Comparison of ENCODE assay signal across 1 cellular context in the genomic region with DNA sequence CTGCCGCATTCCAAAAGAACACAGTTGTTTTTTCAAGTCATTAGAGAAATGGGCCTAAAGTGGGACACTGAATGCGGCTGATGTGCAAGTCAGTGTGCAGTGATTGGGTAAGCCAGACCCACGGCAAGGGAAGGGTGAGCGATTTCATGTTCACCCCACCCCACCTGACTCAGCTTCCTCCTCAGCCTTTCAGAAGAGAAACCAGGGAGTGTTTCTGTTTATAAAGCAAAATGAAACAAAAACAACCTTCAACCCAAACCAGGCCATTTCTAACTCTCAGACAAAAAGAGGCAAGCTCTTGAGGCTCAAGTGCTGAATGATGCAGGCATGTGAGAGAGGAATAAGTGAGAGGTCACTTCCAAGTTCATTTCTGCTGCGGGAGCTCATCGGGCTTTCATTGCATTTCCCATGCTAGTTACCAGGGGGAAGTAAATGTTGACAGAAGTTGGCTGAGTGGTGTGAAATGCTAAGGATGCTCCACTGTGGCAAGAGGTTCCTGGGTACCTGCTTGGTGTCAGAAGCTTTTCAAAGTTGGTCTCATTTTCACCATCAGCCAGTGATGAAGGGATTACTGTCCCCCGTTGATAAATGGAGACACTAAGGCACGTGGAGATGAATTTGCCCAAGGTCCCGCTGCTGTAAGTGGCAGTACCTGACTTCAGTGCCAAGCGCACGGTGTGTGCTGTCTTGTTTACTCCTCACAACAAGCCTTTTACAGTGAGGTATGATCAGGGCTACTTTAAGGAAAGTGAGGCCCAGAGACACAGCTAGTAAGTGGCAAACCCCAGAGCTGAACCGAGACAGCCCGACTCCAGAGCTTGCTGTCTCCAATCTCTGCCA.
TF ChIP-seq lines count a peak whose summit lies in the region.

No MANE protein-coding gene starts in this region.

TF ChIP-seq in HepG2, 621 proteins besides CTCF, POLR2A, EP300 and RAD21:
- TF ChIP-seq ZNF850 (CRISPR knock-in tag; conservative IDR thresholded peaks at IDR 0.05): no peak
- TF ChIP-seq TFE3 (CRISPR knock-in tag; IDR thresholded peaks at IDR 0.05): no peak
- no peak for TF ChIP-seq FOXO4 (CRISPR knock-in tag; conservative IDR thresholded peaks at IDR 0.05)
- TF ChIP-seq E2F1 (CRISPR knock-in tag; IDR thresholded peaks at IDR 0.05): no peak
- TF ChIP-seq, protein P1, sequence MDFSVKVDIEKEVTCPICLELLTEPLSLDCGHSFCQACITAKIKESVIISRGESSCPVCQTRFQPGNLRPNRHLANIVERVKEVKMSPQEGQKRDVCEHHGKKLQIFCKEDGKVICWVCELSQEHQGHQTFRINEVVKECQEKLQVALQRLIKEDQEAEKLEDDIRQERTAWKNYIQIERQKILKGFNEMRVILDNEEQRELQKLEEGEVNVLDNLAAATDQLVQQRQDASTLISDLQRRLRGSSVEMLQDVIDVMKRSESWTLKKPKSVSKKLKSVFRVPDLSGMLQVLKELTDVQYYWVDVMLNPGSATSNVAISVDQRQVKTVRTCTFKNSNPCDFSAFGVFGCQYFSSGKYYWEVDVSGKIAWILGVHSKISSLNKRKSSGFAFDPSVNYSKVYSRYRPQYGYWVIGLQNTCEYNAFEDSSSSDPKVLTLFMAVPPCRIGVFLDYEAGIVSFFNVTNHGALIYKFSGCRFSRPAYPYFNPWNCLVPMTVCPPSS (IDR thresholded peaks at IDR 0.05): no peak
- no peak for TF ChIP-seq YEATS2 (CRISPR knock-in tag; IDR thresholded peaks at IDR 0.05; ENCODE audit: borderline replicate concordance)
- TF ChIP-seq ZNF276 (CRISPR knock-in tag; IDR thresholded peaks at IDR 0.05; ENCODE audit: low read depth): no peak
- TF ChIP-seq, protein P2, sequence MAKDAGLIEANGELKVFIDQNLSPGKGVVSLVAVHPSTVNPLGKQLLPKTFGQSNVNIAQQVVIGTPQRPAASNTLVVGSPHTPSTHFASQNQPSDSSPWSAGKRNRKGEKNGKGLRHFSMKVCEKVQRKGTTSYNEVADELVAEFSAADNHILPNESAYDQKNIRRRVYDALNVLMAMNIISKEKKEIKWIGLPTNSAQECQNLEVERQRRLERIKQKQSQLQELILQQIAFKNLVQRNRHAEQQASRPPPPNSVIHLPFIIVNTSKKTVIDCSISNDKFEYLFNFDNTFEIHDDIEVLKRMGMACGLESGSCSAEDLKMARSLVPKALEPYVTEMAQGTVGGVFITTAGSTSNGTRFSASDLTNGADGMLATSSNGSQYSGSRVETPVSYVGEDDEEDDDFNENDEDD (CRISPR knock-in tag; IDR thresholded peaks at IDR 0.05; ENCODE audit: borderline replicate concordance): no peak
- TF ChIP-seq, protein P3, sequence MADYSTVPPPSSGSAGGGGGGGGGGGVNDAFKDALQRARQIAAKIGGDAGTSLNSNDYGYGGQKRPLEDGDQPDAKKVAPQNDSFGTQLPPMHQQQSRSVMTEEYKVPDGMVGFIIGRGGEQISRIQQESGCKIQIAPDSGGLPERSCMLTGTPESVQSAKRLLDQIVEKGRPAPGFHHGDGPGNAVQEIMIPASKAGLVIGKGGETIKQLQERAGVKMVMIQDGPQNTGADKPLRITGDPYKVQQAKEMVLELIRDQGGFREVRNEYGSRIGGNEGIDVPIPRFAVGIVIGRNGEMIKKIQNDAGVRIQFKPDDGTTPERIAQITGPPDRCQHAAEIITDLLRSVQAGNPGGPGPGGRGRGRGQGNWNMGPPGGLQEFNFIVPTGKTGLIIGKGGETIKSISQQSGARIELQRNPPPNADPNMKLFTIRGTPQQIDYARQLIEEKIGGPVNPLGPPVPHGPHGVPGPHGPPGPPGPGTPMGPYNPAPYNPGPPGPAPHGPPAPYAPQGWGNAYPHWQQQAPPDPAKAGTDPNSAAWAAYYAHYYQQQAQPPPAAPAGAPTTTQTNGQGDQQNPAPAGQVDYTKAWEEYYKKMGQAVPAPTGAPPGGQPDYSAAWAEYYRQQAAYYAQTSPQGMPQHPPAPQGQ (CRISPR knock-in tag; IDR thresholded peaks at IDR 0.05; ENCODE audit: borderline replicate concordance): no peak
- TF ChIP-seq JDP2 (CRISPR knock-in tag; IDR thresholded peaks at IDR 0.05; ENCODE audit: borderline replicate concordance): no peak
- TF ChIP-seq THAP11 (CRISPR knock-in tag; IDR thresholded peaks at IDR 0.05): no peak
- no peak for TF ChIP-seq HOXA7 (CRISPR knock-in tag; IDR thresholded peaks at IDR 0.05)
- TF ChIP-seq TERF1 (CRISPR knock-in tag; IDR thresholded peaks at IDR 0.05): no peak
- no peak for TF ChIP-seq PRMT3 (CRISPR knock-in tag; IDR thresholded peaks at IDR 0.05; ENCODE audit: borderline replicate concordance, low read depth)
- no peak for TF ChIP-seq KLF16 (CRISPR knock-in tag; IDR thresholded peaks at IDR 0.05)
- TF ChIP-seq TIGD3 (CRISPR knock-in tag; IDR thresholded peaks at IDR 0.05; ENCODE audit: borderline replicate concordance): no peak
- TF ChIP-seq, protein P4, sequence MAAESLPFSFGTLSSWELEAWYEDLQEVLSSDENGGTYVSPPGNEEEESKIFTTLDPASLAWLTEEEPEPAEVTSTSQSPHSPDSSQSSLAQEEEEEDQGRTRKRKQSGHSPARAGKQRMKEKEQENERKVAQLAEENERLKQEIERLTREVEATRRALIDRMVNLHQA (CRISPR knock-in tag; IDR thresholded peaks at IDR 0.05): no peak
- no peak for TF ChIP-seq MAFF (IDR thresholded peaks at IDR 0.05; ENCODE audit: low read depth, low read length)
- no peak for TF ChIP-seq PITX1 (CRISPR knock-in tag; IDR thresholded peaks at IDR 0.05)
TF ChIP-seq in HepG2: peak in this region for 0.
